18 cellular contexts compared by ENCODE assay signal in the genomic region with DNA sequence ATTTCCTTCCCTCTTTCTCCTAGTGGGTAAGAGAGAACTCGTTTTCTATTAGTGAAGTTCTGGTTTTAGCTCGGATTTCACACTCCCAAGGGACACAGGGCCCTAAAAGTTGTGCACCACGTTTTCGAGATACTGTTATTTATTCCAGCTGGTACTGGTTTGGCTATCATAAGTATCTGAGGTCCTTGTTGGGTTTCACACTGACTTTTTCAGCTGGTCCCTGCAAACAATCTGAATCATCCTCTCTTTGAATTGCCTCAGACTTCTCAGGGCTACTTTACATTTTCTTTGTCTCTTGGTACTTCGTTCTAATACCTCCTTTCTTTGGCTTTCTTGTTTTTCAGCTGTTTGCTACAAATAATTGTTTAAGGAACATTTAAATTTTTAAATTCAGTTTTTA.
DNase-seq lines count a peak whose midpoint lies in the region; ATAC-seq, FAIRE-seq and TF ChIP-seq lines count a peak whose summit lies in the region.
"Had no signal": no experiment of that assay in that cellular context is flagged by ENCODE, and none has a peak within 500 bp of the region (broad histone marks: within the 10 kb centered on the region; RNA-seq: fewer than 3 reads in every experiment).

No MANE protein-coding gene starts in this region.

- no peak overlapping the region for H3K14ac ChIP-seq in H9 (ENCODE audit: insufficient read depth, low read length)
- no peak overlapping the region for H3K14ac ChIP-seq in H1 (ENCODE audit: insufficient read length)

- H2BK20ac ChIP-seq in H9 (ENCODE audit: low read depth, low read length, poor library complexity, severe bottlenecking) (no peak overlapping the region), H1 (ENCODE audit: low read length) (no peak overlapping the region)

- H3K9me3 Mint-ChIP-seq in H9, result no peaks in the 10 kb centered on the region
- H3K9me3 Mint-ChIP-seq in activated CD4-positive, alpha-beta T cell treated with anti-CD3 and anti-CD28 coated beads, Interleukin-2, amount 10 ng/mL, durations not matched to agents 7 days and 5 days, result no peaks in the 10 kb centered on the region
- H3K9me3 Mint-ChIP-seq: CD4-positive, CD25-positive, alpha-beta regulatory T cell had no signal

- H3K27ac ChIP-seq in A673 (ENCODE audit: low read depth, low read length, poor library complexity, severe bottlenecking) (no peak overlapping the region), H9 (ENCODE audit: insufficient read length, low read depth, low read length) (no peak overlapping the region), H1 (ENCODE audit: low read depth, low read length) (no peak overlapping the region; the same call in 1 of the 2 replicates), iPS-20b (ENCODE audit: low read length) (peak overlapping the region; percentile 95)

- no peak overlapping the region for H2BK15ac ChIP-seq in H9 (ENCODE audit: low read depth, low read length)
- H2BK15ac ChIP-seq in H1 (ENCODE audit: low read length), result no peak overlapping the region

- no CpG with 5 or more reads among the region's 5 CpGs for WGBS in H9 (ENCODE audit: extremely low coverage, insufficient read length, low lambda C conversion rate)
- 33% methylated on average over 5 of the region's 5 CpGs; no CpG with 5 or more reads in 1 of the 2 experiments for WGBS in H1 (ENCODE audit: extremely low coverage in 1 of 2, insufficient coverage in 1 of 2, insufficient read length in 1 of 2, insufficient replicate concordance in 2 of 2, low coverage in 1 of 2, low lambda C conversion rate in 2 of 2, missing lambda C conversion rate in 1 of 2), 2 experiments

- H2BK12ac ChIP-seq in H9 (ENCODE audit: insufficient read length, low read depth, low read length) (no peak overlapping the region), H1 (ENCODE audit: low read depth, low read length) (no peak overlapping the region)

- CTCF ChIA-PET in A673 (lab: Charles Lee), result no interaction called here
- CTCF ChIA-PET in H1 (lab: Charles Lee; ENCODE audit: partially characterized antibody), result no interaction called here
- CTCF ChIA-PET in activated CD4-positive, alpha-beta T cell treated with anti-CD3 and anti-CD28 coated beads, Interleukin-2, amount 10 ng/mL, durations not matched to agents 7 days and 5 days (lab: Charles Lee), result interaction anchor here (1.4 kb wide), 1 partner anchor 9 kb away, joined by 4 read pairs; no protein-coding TSS in a partner anchor

- TF ChIP-seq CTCF in A673 (conservative IDR thresholded peaks at IDR 0.05; ENCODE audit: low read depth, low read length) (no peak), H9 (conservative IDR thresholded peaks at IDR 0.05) (no peak), H1 (IDR thresholded peaks at IDR 0.05; ENCODE audit: control extremely low read depth in 1 of 3, insufficient read depth in 1 of 3, low read depth in 1 of 3, low read length in 3 of 3) (no peak)

- no peak for TF ChIP-seq EP300 in H1 (IDR thresholded peaks at IDR 0.05; ENCODE audit: borderline replicate concordance in 1 of 2, low read depth in 2 of 2, low read length in 2 of 2)

- no peak overlapping the region for H3K4me2 ChIP-seq in H9 (ENCODE audit: insufficient read depth, insufficient read length, low read length)
- peak overlapping the region in 1 of 2 experiments; percentile 3; a peak in 2 of 4 replicates for H3K4me2 ChIP-seq in H1 (ENCODE audit: insufficient read depth in 1 of 2, low read depth in 2 of 2, low read length in 2 of 2)
- H3K4me2 ChIP-seq: SK-N-SH had no signal

- H3K4me3 ChIP-seq in A673 (ENCODE audit: low read depth, low read length, poor library complexity, severe bottlenecking) (no peak overlapping the region), H1 (ENCODE audit: extremely low read depth in 1 of 4, insufficient read depth in 2 of 4, low read depth in 3 of 4, low read length in 4 of 4) (peak overlapping the region in 1 of 4 experiments; percentile 24; a peak in 1 of 8 replicates), iPS-20b (ENCODE audit: low read length) (no peak overlapping the region)

- peak; percentile 42 for FAIRE-seq in H1 (lab: Jason Lieb, UNC)
- FAIRE-seq: GM12891 had no signal

- H3K56ac ChIP-seq in H9 (ENCODE audit: insufficient read length, low read depth, low read length) (no peak overlapping the region), H1 (replicated peaks; ENCODE audit: insufficient read length, low read depth, low read length) (no peak overlapping the region)

- peaks cover 5% of the 10 kb centered on the region for H3K4me1 ChIP-seq in A673 (ENCODE audit: insufficient read depth, low read length, poor library complexity, severe bottlenecking)
- peaks cover 2% of the 10 kb centered on the region; the same call in 1 of the 2 replicates for H3K4me1 ChIP-seq in H9 (ENCODE audit: insufficient read depth, low read length)
- H3K4me1 ChIP-seq in H1 (replicated peaks in 1 of 4; ENCODE audit: control insufficient read depth in 3 of 4, insufficient read depth in 4 of 4, low read length in 3 of 4), result peaks cover 0 to 8% (median 5%) of the 10 kb centered on the region in 4 experiments; a peak in 3 of 7 replicates
- peaks cover 24% of the 10 kb centered on the region; the same call in 1 of the 2 replicates for H3K4me1 ChIP-seq in iPS-20b (ENCODE audit: insufficient read depth, low read length)

- H3K36me3 ChIP-seq in A673 (ENCODE audit: insufficient read depth, low read length, poor library complexity, severe bottlenecking) (no peaks in the 10 kb centered on the region), H1 (ENCODE audit: control insufficient read depth in 2 of 4, insufficient read depth in 4 of 4, low read length in 3 of 4) (peaks cover 0 to 7% (median 1%) of the 10 kb centered on the region in 4 experiments; a peak in 3 of 8 replicates), iPS-20b (ENCODE audit: insufficient read depth, low read depth, low read length) (peaks cover 19% of the 10 kb centered on the region)

- no peak overlapping the region for H3K18ac ChIP-seq in H9 (ENCODE audit: insufficient read length, low read depth, low read length)
- no peak overlapping the region for H3K18ac ChIP-seq in H1 (ENCODE audit: extremely low read depth, low read length)

- H4K5ac ChIP-seq in H9 (ENCODE audit: insufficient read length, low read depth, low read length), result no peak overlapping the region
- H4K5ac ChIP-seq in H1 (ENCODE audit: insufficient read length, low read depth, low read length), result no peak overlapping the region

- H3K27me3 Mint-ChIP-seq in H9 (ENCODE audit: low read depth), result no peaks in the 10 kb centered on the region
- H3K27me3 Mint-ChIP-seq in activated CD4-positive, alpha-beta T cell treated with anti-CD3 and anti-CD28 coated beads, Interleukin-2, amount 10 ng/mL, durations not matched to agents 7 days and 5 days, result peaks cover 9% of the 10 kb centered on the region

- H4K20me1 ChIP-seq in H9 (ENCODE audit: control insufficient read depth, insufficient read depth, insufficient read length), result no peaks in the 10 kb centered on the region
- no peaks in the 10 kb centered on the region for H4K20me1 ChIP-seq in H1 (replicated peaks in 1 of 2; ENCODE audit: control insufficient read depth in 1 of 2, insufficient read depth in 2 of 2, low read length in 2 of 2)

- POLR2A ChIA-PET in A673 (lab: Charles Lee; ENCODE audit: low non-redundant PET), result no interaction called here
- POLR2A ChIA-PET in H1 (lab: Charles Lee; ENCODE audit: partially characterized antibody), result interaction anchor here (1.6 kb wide), 1 partner anchor 10 kb away, joined by 6 read pairs; no protein-coding TSS in a partner anchor
- POLR2A ChIA-PET in activated CD4-positive, alpha-beta T cell treated with anti-CD3 and anti-CD28 coated beads, Interleukin-2, amount 10 ng/mL, durations not matched to agents 7 days and 5 days (lab: Charles Lee), result no interaction called here

- BruUV-seq in A673 (replicated peaks; lab: Mats Ljungman, UMichigan), result no TSS peak

- intact Hi-C loops in A673 (cut with micrococcal nuclease; ENCODE audit: unreplicated experiment), result no loop called here

- H3K79me1 ChIP-seq in H9 (ENCODE audit: insufficient read depth, low read depth, low read length, poor library complexity, severe bottlenecking) (peaks cover 3% of the 10 kb centered on the region), H1 (ENCODE audit: low read depth, low read length) (no peaks in the 10 kb centered on the region; the same call in 1 of the 2 replicates)

- no peak overlapping the region for H3K4me3 Mint-ChIP-seq in H9
- H3K4me3 Mint-ChIP-seq in activated CD4-positive, alpha-beta T cell treated with anti-CD3 and anti-CD28 coated beads, Interleukin-2, amount 10 ng/mL, durations not matched to agents 7 days and 5 days, result no peak overlapping the region
- H3K4me3 Mint-ChIP-seq: CD4-positive, CD25-positive, alpha-beta regulatory T cell had no signal

- H3K23ac ChIP-seq in H9 (ENCODE audit: insufficient read length, low read depth, low read length) (no peak overlapping the region), H1 (ENCODE audit: insufficient read length) (no peak overlapping the region)

- DNase-seq in A673 (ENCODE audit: low spot score) (peak; percentile 9), H9 (no peak), H1 (ENCODE audit: low read depth in 1 of 2, low spot score in 2 of 2) (no peak)
- no peak for DNase-seq in activated CD4-positive, alpha-beta T cell treated with anti-CD3 and anti-CD28 coated beads, Interleukin-2, amount 10 ng/mL, durations not matched to agents 7 days and 5 days
- DNase-seq in activated T-cell treated with anti-CD3 and anti-CD28 coated beads, Interleukin-2, amount 50 U/mL, for 1 hour, result no peak
- DNase-seq: CD4-positive, CD25-positive, alpha-beta regulatory T cell; Karpas-422; MM.1S; NCI-H1105 treated with DMSO at 0.1 percent for 48 hours; NCI-H2029; NCI-H345; NCI-H526 treated with DMSO at 0.1 percent for 48 hours; SK-N-SH had no signal

- H2BK5ac ChIP-seq in H9 (ENCODE audit: insufficient read length, low read length) (no peak overlapping the region), H1 (ENCODE audit: low read depth, low read length) (no peak overlapping the region)

- H3K9ac ChIP-seq in H9 (ENCODE audit: extremely low read depth, insufficient read length, low read length) (no peak overlapping the region), H1 (replicated peaks in 1 of 4; ENCODE audit: extremely low read depth in 1 of 4, low read depth in 3 of 4, low read length in 3 of 4) (no peak overlapping the region), iPS-20b (ENCODE audit: low read depth, low read length) (peak overlapping the region; percentile 14; the same call in 1 of the 2 replicates)
- H3K9ac ChIP-seq: SK-N-SH had no signal

- no peaks in the 10 kb centered on the region for H3K23me2 ChIP-seq in H9 (ENCODE audit: insufficient read length, low read depth, low read length, poor library complexity, severe bottlenecking)
- H3K23me2 ChIP-seq in H1 (ENCODE audit: low read depth, low read length), result no peaks in the 10 kb centered on the region

- no peak overlapping the region for H2AK5ac ChIP-seq in H9 (ENCODE audit: insufficient read length, low read length)
- no peak overlapping the region for H2AK5ac ChIP-seq in H1 (ENCODE audit: low read depth, low read length)

- TF ChIP-seq RAD21 in H1 (IDR thresholded peaks at IDR 0.05 in 1 of 2, conservative IDR thresholded peaks at IDR 0.05 in 1 of 2; ENCODE audit: low read depth in 2 of 2, low read length in 2 of 2), result no peak

- H4K91ac ChIP-seq in H9 (ENCODE audit: insufficient read length, low read depth, low read length) (no peak overlapping the region), H1 (replicated peaks; ENCODE audit: insufficient read length, low read length) (no peak overlapping the region)

- peaks cover 40 to 41% of the 10 kb centered on the region in 2 experiments for H3K4me1 Mint-ChIP-seq in H9
- H3K4me1 Mint-ChIP-seq in activated CD4-positive, alpha-beta T cell treated with anti-CD3 and anti-CD28 coated beads, Interleukin-2, amount 10 ng/mL, durations not matched to agents 7 days and 5 days, result peaks cover 9% of the 10 kb centered on the region

- H3K36me3 Mint-ChIP-seq in H9 (ENCODE audit: insufficient read depth in 1 of 3, low read depth in 3 of 3), result peaks cover 14 to 21% (median 20%) of the 10 kb centered on the region in 3 experiments
- H3K36me3 Mint-ChIP-seq in activated CD4-positive, alpha-beta T cell treated with anti-CD3 and anti-CD28 coated beads, Interleukin-2, amount 10 ng/mL, durations not matched to agents 7 days and 5 days (ENCODE audit: low read depth), result no peaks in the 10 kb centered on the region
- H3K36me3 Mint-ChIP-seq: CD4-positive, CD25-positive, alpha-beta regulatory T cell had no signal

- H3T11ph ChIP-seq in H9 (ENCODE audit: low read length), result no peak overlapping the region

- H3K79me2 ChIP-seq in H9 (ENCODE audit: insufficient read depth, low read length) (no peaks in the 10 kb centered on the region), H1 (ENCODE audit: control insufficient read depth in 1 of 2, insufficient read depth in 2 of 2, low read length in 2 of 2) (no peaks in the 10 kb centered on the region)

- no peak overlapping the region for H3K4ac ChIP-seq in H9 (ENCODE audit: low read depth, low read length)
- no peak overlapping the region for H3K4ac ChIP-seq in H1 (replicated peaks; ENCODE audit: insufficient read length, low read depth, low read length)

- no peak overlapping the region for H2BK120ac ChIP-seq in H9 (ENCODE audit: low read depth, low read length, poor library complexity, severe bottlenecking)
- H2BK120ac ChIP-seq in H1 (replicated peaks; ENCODE audit: low read depth, low read length), result no peak overlapping the region

- no peaks in the 10 kb centered on the region for H3K27me3 ChIP-seq in A673 (replicated peaks; ENCODE audit: insufficient read depth, low read depth, low read length, poor library complexity)
- H3K27me3 ChIP-seq in H9 (ENCODE audit: insufficient read depth, low read length), result no peaks in the 10 kb centered on the region
- H3K27me3 ChIP-seq in H1 (replicated peaks in 1 of 4; ENCODE audit: control insufficient read depth in 3 of 4, extremely low read depth in 1 of 4, insufficient read depth in 3 of 4, low read length in 3 of 4), result no peaks in the 10 kb centered on the region
- H3K27me3 ChIP-seq in iPS-20b (ENCODE audit: insufficient read depth, low read length), result no peaks in the 10 kb centered on the region

- H4K8ac ChIP-seq in H9 (replicated peaks; ENCODE audit: insufficient read length, low read depth, low read length) (no peak overlapping the region), H1 (ENCODE audit: extremely low read depth, insufficient read depth, low read length) (no peak overlapping the region)

- no peak for ATAC-seq in GM19324 (IDR thresholded peaks at IDR 0.05; ENCODE audit: low FRiP score, unreplicated experiment)
- no peak for ATAC-seq in GM19351 (IDR thresholded peaks at IDR 0.05; ENCODE audit: unreplicated experiment)
- ATAC-seq: Right ventricle myocardium inferior had no signal

- H2AFZ ChIP-seq in H9 (ENCODE audit: low read length) (no peak overlapping the region), H1 (ENCODE audit: low read length) (no peak overlapping the region)

- H3K27ac Mint-ChIP-seq in H9, result peak overlapping the region in 2 of 3 experiments; percentile 62 to 93; a peak in 3 of 7 replicates
- no peak overlapping the region for H3K27ac Mint-ChIP-seq in activated CD4-positive, alpha-beta T cell treated with anti-CD3 and anti-CD28 coated beads, Interleukin-2, amount 10 ng/mL, durations not matched to agents 7 days and 5 days
- H3K27ac Mint-ChIP-seq: CD4-positive, CD25-positive, alpha-beta regulatory T cell had no signal

- no peaks in the 10 kb centered on the region for H3K9me3 ChIP-seq in A673 (ENCODE audit: low read depth, low read length, poor library complexity, severe bottlenecking)
- no peaks in the 10 kb centered on the region for H3K9me3 ChIP-seq in H9 (ENCODE audit: control insufficient read depth, low read depth, low read length)
- H3K9me3 ChIP-seq in H1 (ENCODE audit: insufficient read depth in 2 of 2, low read depth in 1 of 2, low read length in 1 of 2), result no peaks in the 10 kb centered on the region
- H3K9me3 ChIP-seq in iPS-20b (ENCODE audit: insufficient read depth, low read depth, low read length), result no peaks in the 10 kb centered on the region
- H3K9me3 ChIP-seq: SK-N-SH had no signal

- no peak for TF ChIP-seq POLR2A in H1 (IDR thresholded peaks at IDR 0.05; ENCODE audit: control extremely low read depth in 1 of 2, low read depth in 2 of 2, low read length in 2 of 2)
